ENCODE assay signal across 23 cellular contexts in genomic region chr6:79609225-79609595, GRCh38. TPM values are rescaled to one million over a fixed set of nuclear protein-coding genes. Genes with fewer than 3 reads are reported as not detected.
"Had no signal": no experiment of that assay in that cellular context is flagged by ENCODE, and none has a peak within 500 bp of the region (broad histone marks: within the 10 kb centered on the region; RNA-seq: fewer than 3 reads in every experiment).

No MANE protein-coding gene starts in this region.

- H3K27ac ChIP-seq: lower lobe of right lung, ovary, psoas muscle, right atrium auricular region, thyroid gland had no signal

- H3K27me3 ChIP-seq: ovary, right atrium auricular region, thyroid gland had no signal

- H3K4me1 ChIP-seq: lower lobe of right lung, right atrium auricular region had no signal

- DNase-seq: activated B cell treated with CpG ODN at 0.5 μM for 24 hours; activated CD4-positive, alpha-beta T cell treated with anti-CD3 and anti-CD28 coated beads for 4 hours; activated CD4-positive, alpha-beta T cell treated with anti-CD3 and anti-CD28 coated beads, Interleukin-2, amount 50 U/mL, for 48 hours; activated naive CD4-positive, alpha-beta T cell treated with Interleukin-2 at 50 U/mL for 16 hours; activated naive CD8-positive, alpha-beta T cell treated with anti-CD3 and anti-CD28 coated beads for 36 hours; activated T-cell treated with anti-CD3 and anti-CD28 coated beads, Interleukin-2, amount 50 U/mL, for 48 hours; amniotic stem cell; cerebellar nuclear complex; cortex of kidney; endodermal cell; foreskin fibroblast; kidney; lower lobe of right lung; natural killer cell; ovary; psoas muscle; stimulated activated CD4-positive, alpha-beta T cell treated with anti-CD3 and anti-CD28 coated beads, Interleukin-12 subunit alpha, Interleukin-12 subunit beta, amount 100 ng/mL, for 4 hours; stimulated activated CD4-positive, alpha-beta T cell treated with anti-CD3 and anti-CD28 coated beads, Interleukin-4, amount 100 ng/mL, for 4 hours; stimulated activated naive CD8-positive, alpha-beta T cell treated with anti-CD3 and anti-CD28 coated beads, Interleukin-15, Interleukin-2, amounts not matched to agents 100 U/mL and 50 U/mL, for 24 hours; T-helper 17 cell; thyroid gland had no signal

- ATAC-seq: left lobe of liver; lower lobe of right lung; natural killer cell; psoas muscle; stimulated activated naive CD8-positive, alpha-beta T cell treated with anti-CD3 and anti-CD28 coated beads, Interleukin-15, Interleukin-2, amounts not matched to agents 100 U/mL and 50 U/mL, for 24 hours; T-helper 17 cell had no signal

- H3K4me3 ChIP-seq: lower lobe of right lung, ovary, psoas muscle, right atrium auricular region, thyroid gland had no signal

- H3K36me3 ChIP-seq: lower lobe of right lung, ovary, right atrium auricular region, thyroid gland had no signal

- H3K9me3 ChIP-seq: lower lobe of right lung, ovary, psoas muscle, right atrium auricular region, thyroid gland had no signal

RNA-seq across cellular contexts. Expression of gene SH3BGRL2, which starts 21.9 kb away (rescaled TPM):
- total RNA-seq: activated B cell treated with CpG ODN at 0.5 μM for 24 hours had no signal
